7 cellular contexts compared by ENCODE assay signal in genomic region chr6:62283828-62284411, GRCh38. TPM values are rescaled to one million over a fixed set of nuclear protein-coding genes. Genes with fewer than 3 reads are reported as not detected.
DNase-seq lines count a peak whose midpoint lies in the region; ATAC-seq and TF ChIP-seq lines count a peak whose summit lies in the region.

No MANE protein-coding gene starts in this region.

- no peaks in the 10 kb centered on the region for H3F3A ChIP-seq in neural progenitor cell (ENCODE audit: low read depth)

- peak overlapping the region; percentile 8 for H2AFZ ChIP-seq in neural progenitor cell (replicated peaks)

- H3K9me3 ChIP-seq in neural progenitor cell (ENCODE audit: low read depth), result no peaks in the 10 kb centered on the region

- H3K27me3 ChIP-seq in neural progenitor cell, result peaks cover 35% of the 10 kb centered on the region

- H3K36me3 Mint-ChIP-seq in neural progenitor cell, result no peaks in the 10 kb centered on the region

- H3K4me2 ChIP-seq in neural progenitor cell, result peak overlapping the region; percentile 88

- peaks cover 8% of the 10 kb centered on the region for H3K27me3 Mint-ChIP-seq in neural progenitor cell (ENCODE audit: insufficient read depth, low read depth)

- no peak overlapping the region for H3K9ac ChIP-seq in neural progenitor cell

- in situ Hi-C loops in GM13976 (cut with MboI; ENCODE audit: low sequenced_read_pairs, unreplicated experiment), result no loop called here

- ATAC-seq in GM21529 (IDR thresholded peaks at IDR 0.05; ENCODE audit: unreplicated experiment), result no peak

- H3K27ac ChIP-seq in neural progenitor cell, result no peak overlapping the region

- H3K27ac Mint-ChIP-seq in neural progenitor cell, result no peak overlapping the region

- peaks cover 57% of the 10 kb centered on the region for H3K79me2 ChIP-seq in neural progenitor cell (ENCODE audit: low read depth)

- no peaks in the 10 kb centered on the region for H3K36me3 ChIP-seq in neural progenitor cell

- H3K4me1 Mint-ChIP-seq in neural progenitor cell, result peaks cover 17% of the 10 kb centered on the region

- peak overlapping the region; percentile 81 for H3K4me3 Mint-ChIP-seq in neural progenitor cell

- peak overlapping the region; percentile 61 for H3K4me3 ChIP-seq in neural progenitor cell

- H3K9me3 Mint-ChIP-seq in neural progenitor cell, result no peaks in the 10 kb centered on the region

- DNase-seq in GM13976 (ENCODE audit: low spot score), result no peak
- peak; percentile 57 for DNase-seq in NCI-H2227 (lab: John Stamatoyannopoulos, UW; ENCODE audit: unreplicated experiment)
- peak; percentile 22 for DNase-seq in dedifferentiated amniotic fluid mesenchymal stem cell (ENCODE audit: extremely low spot score)
- DNase-seq in neural progenitor cell (ENCODE audit: low spot score), result peak; percentile 50
- DNase-seq in activated CD8-positive, alpha-beta memory T cell treated with anti-CD3 and anti-CD28 coated beads, Interleukin-2, amount 50 U/mL, for 48 hours, result no peak
- no peak for DNase-seq in EL

- no peaks in the 10 kb centered on the region for H4K20me1 ChIP-seq in neural progenitor cell (ENCODE audit: low read depth)

- peaks cover 18% of the 10 kb centered on the region for H3K4me1 ChIP-seq in neural progenitor cell

- TF ChIP-seq CTCF in GM13976 (IDR thresholded peaks at IDR 0.05; ENCODE audit: borderline replicate concordance, control extremely low read depth, extremely low read depth, insufficient read depth, missing control alignments) (peak; percentile 33), neural progenitor cell (IDR thresholded peaks at IDR 0.05) (peak; percentile 78)

RNA-seq across cellular contexts. Expression of gene KHDRBS2, which starts 2.1 kb away (rescaled TPM):
- total RNA-seq in neural progenitor cell (ENCODE audit: low replicate concordance), result 14.0 and 17.7 TPM in 2 replicates

Comparison
In these comparisons a context has a peak if more than half of its experiments do, and no peak if none do; other contexts are left out.
1. DNase-seq: peak in NCI-H2227 (single experiment), dedifferentiated amniotic fluid mesenchymal stem cell (single experiment) and neural progenitor cell (single experiment); none in GM13976 (single experiment), activated CD8-positive, alpha-beta memory T cell treated with anti-CD3 and anti-CD28 coated beads, Interleukin-2, amount 50 U/mL, for 48 hours (single experiment) and EL (single experiment).